ENCODE assay signal across 29 cellular contexts in genomic region chrX:87402256-87402655, GRCh38.
DNase-seq lines count a peak whose midpoint lies in the region; FAIRE-seq and TF ChIP-seq lines count a peak whose summit lies in the region.
"Had no signal": no experiment of that assay in that cellular context is flagged by ENCODE, and none has a peak within 500 bp of the region (broad histone marks: within the 10 kb centered on the region; RNA-seq: fewer than 3 reads in every experiment).

No MANE protein-coding gene starts in this region.

- H3K36me3 ChIP-seq in endothelial cell of umbilical vein (ENCODE audit: control insufficient read depth in 2 of 2, extremely low read depth in 1 of 2, insufficient read depth in 2 of 2, low read length in 2 of 2) = no peaks in the 10 kb centered on the region
- H3K36me3 ChIP-seq: BE2C; BLaER1; BLaER1 treated with 17β-estradiol and CSF1 and Interleukin-3, amounts not matched to agents 10 nM and 100 nM had no signal

- BruUV-seq in endothelial cell of umbilical vein (replicated peaks; lab: Mats Ljungman, UMichigan) = no TSS peak

- no peaks in the 10 kb centered on the region for H3K79me2 ChIP-seq in endothelial cell of umbilical vein (ENCODE audit: control insufficient read depth, insufficient read depth, low read length)

- no peak overlapping the region for H2AFZ ChIP-seq in endothelial cell of umbilical vein (ENCODE audit: low read depth, low read length)

- intact Hi-C loops in endothelial cell of umbilical vein (cut with micrococcal nuclease) = no loop called here

- no peak overlapping the region for H3K9ac ChIP-seq in endothelial cell of umbilical vein (replicated peaks; ENCODE audit: extremely low read depth, insufficient read depth, low read length)
- H3K9ac ChIP-seq: BLaER1; BLaER1 treated with 17β-estradiol and CSF1 and Interleukin-3, amounts not matched to agents 10 nM and 100 nM had no signal

- POLR2A ChIA-PET in endothelial cell of umbilical vein (lab: Charles Lee) = no interaction called here

- no peak for TF ChIP-seq CTCF in D721Med (IDR thresholded peaks at IDR 0.05; ENCODE audit: insufficient read depth, missing control alignments)
- no peak for TF ChIP-seq CTCF in endothelial cell of umbilical vein (IDR thresholded peaks at IDR 0.05; ENCODE audit: extremely low read depth in 1 of 2, insufficient read depth in 1 of 2, low read depth in 1 of 2, low read length in 2 of 2)

- no peaks in the 10 kb centered on the region for H4K20me1 ChIP-seq in endothelial cell of umbilical vein (replicated peaks; ENCODE audit: control insufficient read depth, extremely low read depth, insufficient read depth, low read length)
- H4K20me1 ChIP-seq: BLaER1 had no signal

- no peaks in the 10 kb centered on the region for H3K9me1 ChIP-seq in endothelial cell of umbilical vein (replicated peaks; ENCODE audit: control insufficient read depth, extremely low read depth, insufficient read depth, low read length)

- H3K4me3 ChIP-seq in endothelial cell of umbilical vein (replicated peaks in 1 of 3; ENCODE audit: insufficient read depth in 1 of 3, low read depth in 1 of 3, low read length in 3 of 3) = no peak overlapping the region
- H3K4me3 ChIP-seq: A549; BLaER1; BLaER1 treated with 17β-estradiol and CSF1 and Interleukin-3, amounts not matched to agents 10 nM and 100 nM had no signal

- dilution Hi-C loops in endothelial cell of umbilical vein (cut with MboI; ENCODE audit: extremely low pct_ligation_motif_present, low sequenced_read_pairs) = no loop called here

- H3K4me2 ChIP-seq in endothelial cell of umbilical vein (ENCODE audit: insufficient read depth, low read length) = no peak overlapping the region
- H3K4me2 ChIP-seq: A549; BLaER1; BLaER1 treated with 17β-estradiol and CSF1 and Interleukin-3, amounts not matched to agents 10 nM and 100 nM had no signal

- no peaks in the 10 kb centered on the region for H3K9me3 ChIP-seq in endothelial cell of umbilical vein (replicated peaks; ENCODE audit: control insufficient read depth, insufficient read depth, low read length)
- H3K9me3 ChIP-seq: A549, BE2C, BLaER1, Caco-2 had no signal

- no peaks in the 10 kb centered on the region for H3K27me3 ChIP-seq in endothelial cell of umbilical vein (ENCODE audit: control insufficient read depth in 2 of 2, insufficient read depth in 2 of 2, low read length in 2 of 2)
- H3K27me3 ChIP-seq: BE2C had no signal

- CTCF ChIA-PET in endothelial cell of umbilical vein (lab: Charles Lee) = no interaction called here

- DNase-seq in D721Med (ENCODE audit: insufficient read length, low spot score) = no peak
- no peak for DNase-seq in endothelial cell of umbilical vein (ENCODE audit: low read depth, low spot score)
- DNase-seq in NCI-H774 (lab: John Stamatoyannopoulos, UW) = no peak
- no peak for DNase-seq in medulla oblongata (ENCODE audit: extremely low spot score)
- DNase-seq: 8988T; ACHN; AML-193; BE2C; C1 segment of cervical spinal cord; Caco-2; Calu3; CD4-positive, alpha-beta memory T cell; CD4-positive, alpha-beta T cell; CD4-positive, CD25-positive, alpha-beta regulatory T cell; CD8-positive, alpha-beta memory T cell; CD8-positive, alpha-beta T cell; COR-L47; DMS 273 treated with DMSO at 0.1 percent for 48 hours; DMS153; DMS53; DMS79; DMS79 treated with DMSO at 0.1 percent for 48 hours; DND-41; EL had no signal

- H3K27ac ChIP-seq in endothelial cell of umbilical vein (ENCODE audit: insufficient read depth, low read depth, low read length) = no peak overlapping the region
- H3K27ac ChIP-seq: 22Rv1; A549; BLaER1; BLaER1 treated with 17β-estradiol and CSF1 and Interleukin-3, amounts not matched to agents 10 nM and 100 nM; C4-2B had no signal

- no peak for TF ChIP-seq POLR2A in endothelial cell of umbilical vein (IDR thresholded peaks at IDR 0.05; ENCODE audit: low read depth, low read length)

- peaks cover 7% of the 10 kb centered on the region for H3K4me1 ChIP-seq in endothelial cell of umbilical vein (ENCODE audit: control insufficient read depth, extremely low read depth, insufficient read depth, low read length)
- H3K4me1 ChIP-seq: A549; BE2C; BLaER1; BLaER1 treated with 17β-estradiol and CSF1 and Interleukin-3, amounts not matched to agents 10 nM and 100 nM; Caco-2 had no signal

- peak; percentile 78 for FAIRE-seq in D721Med (lab: Jason Lieb, UNC)
- peak; percentile 57 for FAIRE-seq in endothelial cell of umbilical vein (lab: Jason Lieb, UNC)

TF ChIP-seq in endothelial cell of umbilical vein, 7 proteins besides CTCF, POLR2A, EP300 and RAD21:
- TF ChIP-seq EZH2 (IDR thresholded peaks at IDR 0.05; ENCODE audit: borderline replicate concordance, low read depth, low read length, severe bottlenecking) = no peak
- TF ChIP-seq JUN (IDR thresholded peaks at IDR 0.05; ENCODE audit: borderline replicate concordance, insufficient read depth, insufficient read length, low read depth) = no peak
- TF ChIP-seq FOS (IDR thresholded peaks at IDR 0.05; ENCODE audit: borderline replicate concordance, insufficient read depth, low read length) = no peak
- no peak for TF ChIP-seq POLR2AphosphoS5 (IDR thresholded peaks at IDR 0.05; ENCODE audit: insufficient read depth, low read depth, low read length)
